In genomic region chr17:82287849-82288601, GRCh38 we compare ENCODE assay signal across 8 cellular contexts. TPM values are rescaled to one million over a fixed set of nuclear protein-coding genes. Genes with fewer than 3 reads are reported as not detected.
A peak's percentile ranks its signal among the peaks of the same experiment; 100 is the strongest.
DNase-seq lines count a peak whose midpoint lies in the region; ATAC-seq and TF ChIP-seq lines count a peak whose summit lies in the region.

No MANE protein-coding gene starts in this region.

- peaks cover 7% of the 10 kb centered on the region for H3K27me3 Mint-ChIP-seq in nephron (ENCODE audit: low read depth)
- peaks cover 37% of the 10 kb centered on the region for H3K27me3 Mint-ChIP-seq in activated naive CD4-positive, alpha-beta T cell treated with anti-CD3 and anti-CD28 coated beads, Interleukin-2, amount 10 ng/mL, durations not matched to agents 7 days and 5 days

- DNase-seq in Caki2 (ENCODE audit: low read depth) (peak; percentile 97), NCI-H187 (lab: John Stamatoyannopoulos, UW) (peak; percentile 89 to 96), cerebellar cortex (ENCODE audit: low spot score) (peak; percentile 64), putamen (ENCODE audit: low spot score) (no peak)
- DNase-seq in activated naive CD4-positive, alpha-beta T cell treated with anti-CD3 and anti-CD28 coated beads, Interleukin-2, amount 10 ng/mL, durations not matched to agents 7 days and 5 days, result no peak

- H3K9me3 Mint-ChIP-seq in nephron, result peaks cover 2% of the 10 kb centered on the region
- no peaks in the 10 kb centered on the region for H3K9me3 Mint-ChIP-seq in activated naive CD4-positive, alpha-beta T cell treated with anti-CD3 and anti-CD28 coated beads, Interleukin-2, amount 10 ng/mL, durations not matched to agents 7 days and 5 days

- CTCF ChIA-PET in activated naive CD4-positive, alpha-beta T cell treated with anti-CD3 and anti-CD28 coated beads, Interleukin-2, amount 10 ng/mL, durations not matched to agents 7 days and 5 days (lab: Charles Lee), result no interaction called here

- ATAC-seq in HG03175 (IDR thresholded peaks at IDR 0.05; ENCODE audit: unreplicated experiment), result no peak
- no peak for ATAC-seq in HG03342 (IDR thresholded peaks at IDR 0.05; ENCODE audit: unreplicated experiment)

- H3K4me3 Mint-ChIP-seq in nephron, result peak overlapping the region; percentile 7 to 35 (median 26)
- no peak overlapping the region for H3K4me3 Mint-ChIP-seq in activated naive CD4-positive, alpha-beta T cell treated with anti-CD3 and anti-CD28 coated beads, Interleukin-2, amount 10 ng/mL, durations not matched to agents 7 days and 5 days

- TF ChIP-seq CTCF in nephron (IDR thresholded peaks at IDR 0.05; ENCODE audit: unreplicated experiment in 3 of 3), result no peak

- peaks cover 18% of the 10 kb centered on the region for H3K4me1 Mint-ChIP-seq in nephron
- peaks cover 11% of the 10 kb centered on the region for H3K4me1 Mint-ChIP-seq in activated naive CD4-positive, alpha-beta T cell treated with anti-CD3 and anti-CD28 coated beads, Interleukin-2, amount 10 ng/mL, durations not matched to agents 7 days and 5 days

- peak overlapping the region in 1 of 3 experiments; percentile 72 for H3K27ac Mint-ChIP-seq in nephron
- no peak overlapping the region for H3K27ac Mint-ChIP-seq in activated naive CD4-positive, alpha-beta T cell treated with anti-CD3 and anti-CD28 coated beads, Interleukin-2, amount 10 ng/mL, durations not matched to agents 7 days and 5 days

- H3K36me3 Mint-ChIP-seq in nephron (ENCODE audit: low read depth), result no peaks in the 10 kb centered on the region
- no peaks in the 10 kb centered on the region for H3K36me3 Mint-ChIP-seq in activated naive CD4-positive, alpha-beta T cell treated with anti-CD3 and anti-CD28 coated beads, Interleukin-2, amount 10 ng/mL, durations not matched to agents 7 days and 5 days

- in situ Hi-C loops in Caki2 (cut with HindIII; ENCODE audit: low pct_unique_long_range_greater_than_20kb, low sequenced_read_pairs), result no loop called here

RNA-seq across cellular contexts. Expression of gene CSNK1D, which starts 14.5 kb away (rescaled TPM):
- 73.2 and 80.4 TPM in 2 replicates for total RNA-seq in Caki2 (2014; rRNA removed; shearing (Covaris generic); ENCODE audit: low replicate concordance)

RNA-seq across cellular contexts. Expression of gene CD7, which starts 29.4 kb away (rescaled TPM):
- total RNA-seq in Caki2 (2014; rRNA removed; shearing (Covaris generic); ENCODE audit: low replicate concordance), result not detected in 2 replicates

RNA-seq across cellular contexts. Expression of gene SECTM1, which starts 45.5 kb away (rescaled TPM):
- 0.24 TPM in 1 of 2 replicates, not detected in the other for total RNA-seq in Caki2 (2014; rRNA removed; shearing (Covaris generic); ENCODE audit: low replicate concordance)

RNA-seq across cellular contexts. Expression of gene SLC16A3, which starts 59.2 kb away (rescaled TPM):
- 589 and 677 TPM in 2 replicates for total RNA-seq in Caki2 (2014; rRNA removed; shearing (Covaris generic); ENCODE audit: low replicate concordance)

Comparison
In these comparisons a context has a peak if more than half of its experiments do, and no peak if none do; other contexts are left out.
1. DNase-seq: peak in Caki2 (single experiment), NCI-H187 (2 of 2) and cerebellar cortex (single experiment); none in putamen (single experiment) and activated naive CD4-positive, alpha-beta T cell treated with anti-CD3 and anti-CD28 coated beads, Interleukin-2, amount 10 ng/mL, durations not matched to agents 7 days and 5 days (single experiment).